In the genomic region with DNA sequence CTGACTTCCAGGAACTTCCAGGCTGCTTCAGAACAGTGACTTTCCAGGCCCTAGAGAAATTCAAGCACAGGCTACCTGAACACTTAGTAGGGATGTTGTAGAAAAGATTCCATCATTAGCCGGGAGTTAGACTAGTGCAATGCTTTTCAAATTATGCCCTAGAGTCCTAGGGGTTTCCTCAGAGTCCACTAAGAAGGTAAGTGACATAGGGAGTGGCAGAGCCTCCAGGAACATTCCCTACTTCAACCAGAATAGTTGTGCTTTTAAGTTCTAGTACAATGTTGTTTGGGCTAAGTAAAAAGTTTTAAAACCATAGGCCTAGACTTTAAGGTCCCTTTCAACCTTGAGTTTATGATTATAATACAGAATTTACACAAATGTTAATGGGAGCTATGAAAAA, we compare ENCODE assay signal across 1 cellular context.
TF ChIP-seq lines count a peak whose summit lies in the region.

No MANE protein-coding gene starts in this region.

TF ChIP-seq in H1, 55 proteins besides CTCF, POLR2A, EP300 and RAD21:
- TF ChIP-seq SP4 (IDR thresholded peaks at IDR 0.05; ENCODE audit: low read length) = no peak
- TF ChIP-seq MAFK (IDR thresholded peaks at IDR 0.05; ENCODE audit: low read depth, low read length) = no peak
- TF ChIP-seq HDAC2 (IDR thresholded peaks at IDR 0.05; ENCODE audit: borderline replicate concordance in 1 of 2, low read depth in 2 of 2, low read length in 2 of 2) = no peak
- TF ChIP-seq, protein P1, sequence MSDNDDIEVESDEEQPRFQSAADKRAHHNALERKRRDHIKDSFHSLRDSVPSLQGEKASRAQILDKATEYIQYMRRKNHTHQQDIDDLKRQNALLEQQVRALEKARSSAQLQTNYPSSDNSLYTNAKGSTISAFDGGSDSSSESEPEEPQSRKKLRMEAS (IDR thresholded peaks at IDR 0.05) = no peak
- no peak for TF ChIP-seq TBP (IDR thresholded peaks at IDR 0.05; ENCODE audit: low read depth, low read length)
- no peak for TF ChIP-seq POLR2AphosphoS5 (IDR thresholded peaks at IDR 0.05; ENCODE audit: low read depth, low read length)
- TF ChIP-seq JUND (IDR thresholded peaks at IDR 0.05; ENCODE audit: low read length) = no peak
- TF ChIP-seq SUZ12 (IDR thresholded peaks at IDR 0.05; ENCODE audit: low read length) = no peak
- no peak for TF ChIP-seq CREB1 (IDR thresholded peaks at IDR 0.05)
